ENCODE assay signal across 8 cellular contexts in the genomic region with DNA sequence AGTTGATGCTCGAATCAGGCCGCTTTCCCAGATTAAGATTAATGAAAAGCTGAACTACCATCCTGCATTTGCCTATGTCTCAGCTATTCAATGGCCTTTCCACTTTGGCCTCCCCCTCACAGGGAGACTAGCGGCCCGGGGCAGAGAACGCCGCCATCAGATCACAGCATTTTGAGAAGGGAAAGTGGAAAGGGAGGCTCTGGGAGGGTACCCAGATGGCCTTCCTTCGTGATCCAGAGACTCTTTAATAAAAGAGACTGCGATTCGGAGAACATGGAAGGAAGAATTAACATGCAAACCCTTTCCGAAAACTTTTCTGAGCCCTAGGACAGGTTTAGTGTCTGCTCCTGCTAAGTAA. TPM values are rescaled to one million over a fixed set of nuclear protein-coding genes. Genes with fewer than 3 reads are reported as not detected.
DNase-seq lines count a peak whose midpoint lies in the region; ATAC-seq and TF ChIP-seq lines count a peak whose summit lies in the region.

No MANE protein-coding gene starts in this region.

- POLR2A ChIA-PET in HEK293 (lab: Yijun Ruan, JAX): interaction anchor here (0.6 to 3.0 kb wide), 5 partner anchors 9 to 57 kb away, joined by 4 to 22 read pairs (median 11); a partner anchor contains a TSS

- H3K4me3 ChIP-seq in HEK293 (ENCODE audit: low read depth, low read length) (peak overlapping the region; percentile 91), iPS-18c (ENCODE audit: insufficient read depth, low read depth, low read length) (peak overlapping the region; percentile 99)

- H3K4me3 Mint-ChIP-seq in activated T-helper 1 cell treated with anti-CD3 and anti-CD28 coated beads, Interleukin-12 subunit alpha, Interleukin-12 subunit beta, Interleukin-2, Interleukin-4 antibody, amounts not matched to agents 30 ng/mL and 10 ng/mL and 1 ng/mL, durations not matched to agents 14 hours and 24 hours and 36 hours: peak overlapping the region; percentile 92
- H3K4me3 Mint-ChIP-seq in stimulated activated effector memory CD8-positive, alpha-beta T cell treated with anti-CD3 and anti-CD28 coated beads, Interleukin-12 subunit alpha, Interleukin-12 subunit beta, amount 100 ng/mL, for 72 hours: peak overlapping the region; percentile 92

- intact Hi-C loops in activated T-helper 1 cell treated with anti-CD3 and anti-CD28 coated beads, Interleukin-12 subunit alpha, Interleukin-12 subunit beta, Interleukin-2, Interleukin-4 antibody, amounts not matched to agents 30 ng/mL and 10 ng/mL and 1 ng/mL, durations not matched to agents 14 hours and 24 hours and 36 hours (cut with micrococcal nuclease): loop anchor here (1.0 to 5.0 kb wide), 7 partner anchors 17 to 110 kb away; a partner anchor contains a TSS

- H3K9me3 ChIP-seq in HEK293 (ENCODE audit: control insufficient read depth, insufficient read depth, low read depth, low read length): no peaks in the 10 kb centered on the region
- H3K9me3 ChIP-seq in iPS-18c (ENCODE audit: control insufficient read depth, insufficient read depth, low read length): no peaks in the 10 kb centered on the region

- H3K27me3 Mint-ChIP-seq in activated T-helper 1 cell treated with anti-CD3 and anti-CD28 coated beads, Interleukin-12 subunit alpha, Interleukin-12 subunit beta, Interleukin-2, Interleukin-4 antibody, amounts not matched to agents 30 ng/mL and 10 ng/mL and 1 ng/mL, durations not matched to agents 14 hours and 24 hours and 36 hours (ENCODE audit: insufficient read depth): no peaks in the 10 kb centered on the region

- peaks cover 0 to 19% of the 10 kb centered on the region in 2 experiments; a peak in 2 of 3 replicates for H3K36me3 ChIP-seq in HEK293 (ENCODE audit: control insufficient read depth in 2 of 2, insufficient read depth in 1 of 2, low read length in 2 of 2)

- ATAC-seq in stimulated activated effector memory CD8-positive, alpha-beta T cell treated with anti-CD3 and anti-CD28 coated beads, Interleukin-12 subunit alpha, Interleukin-12 subunit beta, amount 100 ng/mL, for 72 hours: peak; percentile 20
- ATAC-seq in activated CD4-positive, CD25-positive, alpha-beta regulatory T cell treated with anti-CD3 and anti-CD28 coated beads, Interleukin-2, amount 50 U/mL, for 24 hours: no peak

- H3K9me3 Mint-ChIP-seq in activated T-helper 1 cell treated with anti-CD3 and anti-CD28 coated beads, Interleukin-12 subunit alpha, Interleukin-12 subunit beta, Interleukin-2, Interleukin-4 antibody, amounts not matched to agents 30 ng/mL and 10 ng/mL and 1 ng/mL, durations not matched to agents 14 hours and 24 hours and 36 hours: no peaks in the 10 kb centered on the region
- H3K9me3 Mint-ChIP-seq in stimulated activated effector memory CD8-positive, alpha-beta T cell treated with anti-CD3 and anti-CD28 coated beads, Interleukin-12 subunit alpha, Interleukin-12 subunit beta, amount 100 ng/mL, for 72 hours: no peaks in the 10 kb centered on the region

- peak overlapping the region; percentile 56; the same call in 1 of the 2 replicates for H3K27ac ChIP-seq in HEK293 (ENCODE audit: extremely low read depth, low read depth, low read length)

- peaks cover 25% of the 10 kb centered on the region for H3K4me1 ChIP-seq in HEK293 (ENCODE audit: control insufficient read depth, insufficient read depth, low read length)

- DNase-seq in activated T-helper 1 cell treated with anti-CD3 and anti-CD28 coated beads, Interleukin-12 subunit alpha, Interleukin-12 subunit beta, Interleukin-2, Interleukin-4 antibody, amounts not matched to agents 30 ng/mL and 10 ng/mL and 1 ng/mL, durations not matched to agents 14 hours and 24 hours and 36 hours (ENCODE audit: low spot score): no peak
- no peak for DNase-seq in stimulated activated effector memory CD8-positive, alpha-beta T cell treated with anti-CD3 and anti-CD28 coated beads, Interleukin-12 subunit alpha, Interleukin-12 subunit beta, amount 100 ng/mL, for 72 hours (ENCODE audit: low spot score in 2 of 2)
- DNase-seq in SW480 (ENCODE audit: low spot score) (no peak), NCI-H2081 treated with DMSO at 0.1 percent for 48 hours (lab: John Stamatoyannopoulos, UW) (no peak), SHP77 treated with DMSO at 0.1 percent for 48 hours (lab: John Stamatoyannopoulos, UW) (no peak)

- peaks cover 15% of the 10 kb centered on the region for H3K36me3 Mint-ChIP-seq in activated T-helper 1 cell treated with anti-CD3 and anti-CD28 coated beads, Interleukin-12 subunit alpha, Interleukin-12 subunit beta, Interleukin-2, Interleukin-4 antibody, amounts not matched to agents 30 ng/mL and 10 ng/mL and 1 ng/mL, durations not matched to agents 14 hours and 24 hours and 36 hours (ENCODE audit: low read depth)
- H3K36me3 Mint-ChIP-seq in stimulated activated effector memory CD8-positive, alpha-beta T cell treated with anti-CD3 and anti-CD28 coated beads, Interleukin-12 subunit alpha, Interleukin-12 subunit beta, amount 100 ng/mL, for 72 hours: peaks cover 11% of the 10 kb centered on the region

- TF ChIP-seq CTCF in HEK293 (tag by site-specific recombination; IDR thresholded peaks at IDR 0.05): no peak

- CTCF ChIA-PET in HEK293 (lab: Yijun Ruan, JAX): interaction anchor here (1.0 to 11.6 kb wide), 5 partner anchors 15 to 87 kb away, joined by 3 to 101 read pairs (median 3); no protein-coding TSS in a partner anchor

- peak overlapping the region; percentile 85 for H3K27ac Mint-ChIP-seq in activated T-helper 1 cell treated with anti-CD3 and anti-CD28 coated beads, Interleukin-12 subunit alpha, Interleukin-12 subunit beta, Interleukin-2, Interleukin-4 antibody, amounts not matched to agents 30 ng/mL and 10 ng/mL and 1 ng/mL, durations not matched to agents 14 hours and 24 hours and 36 hours
- H3K27ac Mint-ChIP-seq in stimulated activated effector memory CD8-positive, alpha-beta T cell treated with anti-CD3 and anti-CD28 coated beads, Interleukin-12 subunit alpha, Interleukin-12 subunit beta, amount 100 ng/mL, for 72 hours: peak overlapping the region; percentile 93

- H3K4me1 Mint-ChIP-seq in activated T-helper 1 cell treated with anti-CD3 and anti-CD28 coated beads, Interleukin-12 subunit alpha, Interleukin-12 subunit beta, Interleukin-2, Interleukin-4 antibody, amounts not matched to agents 30 ng/mL and 10 ng/mL and 1 ng/mL, durations not matched to agents 14 hours and 24 hours and 36 hours (ENCODE audit: low read depth): peaks cover 50% of the 10 kb centered on the region
- peaks cover 52% of the 10 kb centered on the region for H3K4me1 Mint-ChIP-seq in stimulated activated effector memory CD8-positive, alpha-beta T cell treated with anti-CD3 and anti-CD28 coated beads, Interleukin-12 subunit alpha, Interleukin-12 subunit beta, amount 100 ng/mL, for 72 hours

TF ChIP-seq in HEK293, 187 proteins besides CTCF, POLR2A, EP300 and RAD21 (continues in another document):
- TF ChIP-seq ZBTB21 (tag by site-specific recombination; IDR thresholded peaks at IDR 0.05) (no peak), ZIC2 (tag by site-specific recombination; IDR thresholded peaks at IDR 0.05) (no peak), RBAK (tag by site-specific recombination; IDR thresholded peaks at IDR 0.05) (no peak), MEIS1 (CRISPR knock-in tag; IDR thresholded peaks at IDR 0.05; ENCODE audit: borderline replicate concordance) (no peak), ZNF558 (tag by site-specific recombination; IDR thresholded peaks at IDR 0.05) (no peak), ZNF510 (tag by site-specific recombination; IDR thresholded peaks at IDR 0.05; ENCODE audit: insufficient replicate concordance) (no peak), ZNF274 (IDR thresholded peaks at IDR 0.05; ENCODE audit: low read length) (no peak), ZNF274 (tag by site-specific recombination; IDR thresholded peaks at IDR 0.05; ENCODE audit: borderline replicate concordance) (no peak), ZNF76 (tag by site-specific recombination; IDR thresholded peaks at IDR 0.05; ENCODE audit: borderline replicate concordance, low read depth) (no peak)
- TF ChIP-seq, protein P1, sequence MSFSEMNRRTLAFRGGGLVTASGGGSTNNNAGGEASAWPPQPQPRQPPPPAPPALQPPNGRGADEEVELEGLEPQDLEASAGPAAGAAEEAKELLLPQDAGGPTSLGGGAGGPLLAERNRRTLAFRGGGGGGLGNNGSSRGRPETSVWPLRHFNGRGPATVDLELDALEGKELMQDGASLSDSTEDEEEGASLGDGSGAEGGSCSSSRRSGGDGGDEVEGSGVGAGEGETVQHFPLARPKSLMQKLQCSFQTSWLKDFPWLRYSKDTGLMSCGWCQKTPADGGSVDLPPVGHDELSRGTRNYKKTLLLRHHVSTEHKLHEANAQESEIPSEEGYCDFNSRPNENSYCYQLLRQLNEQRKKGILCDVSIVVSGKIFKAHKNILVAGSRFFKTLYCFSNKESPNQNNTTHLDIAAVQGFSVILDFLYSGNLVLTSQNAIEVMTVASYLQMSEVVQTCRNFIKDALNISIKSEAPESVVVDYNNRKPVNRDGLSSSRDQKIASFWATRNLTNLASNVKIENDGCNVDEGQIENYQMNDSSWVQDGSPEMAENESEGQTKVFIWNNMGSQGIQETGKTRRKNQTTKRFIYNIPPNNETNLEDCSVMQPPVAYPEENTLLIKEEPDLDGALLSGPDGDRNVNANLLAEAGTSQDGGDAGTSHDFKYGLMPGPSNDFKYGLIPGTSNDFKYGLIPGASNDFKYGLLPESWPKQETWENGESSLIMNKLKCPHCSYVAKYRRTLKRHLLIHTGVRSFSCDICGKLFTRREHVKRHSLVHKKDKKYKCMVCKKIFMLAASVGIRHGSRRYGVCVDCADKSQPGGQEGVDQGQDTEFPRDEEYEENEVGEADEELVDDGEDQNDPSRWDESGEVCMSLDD (tag by site-specific recombination; IDR thresholded peaks at IDR 0.05): no peak

RNA-seq across cellular contexts. Expression of a gene that starts 0.5 kb away (rescaled TPM):
- total RNA-seq in activated T-helper 1 cell treated with anti-CD3 and anti-CD28 coated beads, Interleukin-12 subunit alpha, Interleukin-12 subunit beta, Interleukin-2, Interleukin-4 antibody, amounts not matched to agents 30 ng/mL and 10 ng/mL and 1 ng/mL, durations not matched to agents 14 hours and 24 hours and 36 hours: 55.0 and 55.9 TPM in 2 replicates

RNA-seq across cellular contexts. Expression of a gene that starts 42.2 kb away (rescaled TPM):
- not detected in 2 replicates for total RNA-seq in activated T-helper 1 cell treated with anti-CD3 and anti-CD28 coated beads, Interleukin-12 subunit alpha, Interleukin-12 subunit beta, Interleukin-2, Interleukin-4 antibody, amounts not matched to agents 30 ng/mL and 10 ng/mL and 1 ng/mL, durations not matched to agents 14 hours and 24 hours and 36 hours

RNA-seq across cellular contexts. Expression of a gene that starts 51.4 kb away (rescaled TPM):
- 34.8 and 39.0 TPM in 2 replicates for total RNA-seq in activated T-helper 1 cell treated with anti-CD3 and anti-CD28 coated beads, Interleukin-12 subunit alpha, Interleukin-12 subunit beta, Interleukin-2, Interleukin-4 antibody, amounts not matched to agents 30 ng/mL and 10 ng/mL and 1 ng/mL, durations not matched to agents 14 hours and 24 hours and 36 hours

RNA-seq across cellular contexts. Expression of a gene that starts 58.0 kb away (rescaled TPM):
- total RNA-seq in activated T-helper 1 cell treated with anti-CD3 and anti-CD28 coated beads, Interleukin-12 subunit alpha, Interleukin-12 subunit beta, Interleukin-2, Interleukin-4 antibody, amounts not matched to agents 30 ng/mL and 10 ng/mL and 1 ng/mL, durations not matched to agents 14 hours and 24 hours and 36 hours: 72.4 and 73.0 TPM in 2 replicates
